In the genomic region with DNA sequence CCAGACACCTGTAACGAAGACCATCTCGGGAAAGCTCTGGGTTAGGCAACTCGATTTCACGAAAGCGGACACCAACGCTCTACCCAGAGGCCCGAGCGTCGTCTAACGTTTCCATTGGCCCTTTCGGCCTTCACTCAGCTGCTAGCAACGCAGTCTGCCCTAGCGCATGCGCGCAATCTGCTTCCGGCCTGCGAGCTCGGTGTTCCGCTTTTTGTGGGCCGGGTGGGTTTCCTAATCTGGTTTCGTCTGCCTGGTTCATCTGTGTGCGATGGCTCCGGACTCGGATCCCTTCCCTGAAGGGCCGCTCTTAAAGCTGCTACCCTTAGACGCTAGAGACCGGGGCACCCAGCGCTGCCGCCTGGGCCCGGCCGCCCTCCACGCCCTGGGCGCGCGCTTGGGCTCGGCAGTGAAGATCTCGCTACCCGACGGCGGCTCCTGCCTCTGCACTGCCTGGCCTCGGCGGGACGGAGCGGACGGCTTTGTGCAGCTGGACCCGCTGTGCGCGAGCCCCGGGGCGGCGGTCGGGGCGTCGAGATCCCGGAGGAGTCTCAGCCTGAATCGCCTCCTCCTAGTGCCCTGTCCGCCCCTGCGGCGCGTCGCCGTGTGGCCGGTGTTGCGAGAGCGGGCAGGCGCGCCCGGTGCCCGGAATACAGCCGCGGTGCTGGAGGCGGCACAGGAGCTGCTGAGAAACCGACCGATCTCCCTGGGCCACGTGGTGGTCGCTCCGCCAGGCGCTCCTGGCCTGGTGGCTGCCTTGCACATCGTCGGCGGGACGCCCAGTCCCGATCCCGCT, we compare ENCODE assay signal across 8 cellular contexts. TPM values are rescaled to one million over a fixed set of nuclear protein-coding genes. Genes with fewer than 3 reads are reported as not detected.
DNase-seq lines count a peak whose midpoint lies in the region; ATAC-seq lines count a peak whose summit lies in the region.

No MANE protein-coding gene starts in this region.

- peak overlapping the region; percentile 87 to 90 for H3K4me3 Mint-ChIP-seq in effector memory CD8-positive, alpha-beta T cell

- peaks cover 18 to 36% of the 10 kb centered on the region in 2 donors for H3K4me1 Mint-ChIP-seq in effector memory CD8-positive, alpha-beta T cell (ENCODE audit: low read depth in 2 of 2)

- ATAC-seq in GM21360 (IDR thresholded peaks at IDR 0.05; ENCODE audit: unreplicated experiment) = peak; percentile 78
- ATAC-seq in effector memory CD8-positive, alpha-beta T cell (replicated peaks) = peak; percentile 90

- H3K9me3 Mint-ChIP-seq in effector memory CD8-positive, alpha-beta T cell = no peaks in the 10 kb centered on the region

- H3K27me3 Mint-ChIP-seq in effector memory CD8-positive, alpha-beta T cell = peaks cover 2 to 4% of the 10 kb centered on the region in 2 donors

- H3K27ac Mint-ChIP-seq in effector memory CD8-positive, alpha-beta T cell = peak overlapping the region; percentile 91 to 93

- peaks cover 15% of the 10 kb centered on the region for H3K36me3 Mint-ChIP-seq in effector memory CD8-positive, alpha-beta T cell (ENCODE audit: insufficient read depth)

- DNase-seq in COLO829 (ENCODE audit: low spot score) (peak; percentile 93), HT-29 (ENCODE audit: low spot score) (peak; percentile 100), medulla oblongata (ENCODE audit: extremely low spot score) (peak; percentile 99)
- DNase-seq in NK-92 treated with Interleukin-12 subunit alpha and Interleukin-12 subunit beta, amount 100 ng/mL, for 24 hours (lab: John Stamatoyannopoulos, UW) = peak; percentile 97
- DNase-seq in activated CD8-positive, alpha-beta memory T cell treated with anti-CD3 and anti-CD28 coated beads for 4 hours (ENCODE audit: low read depth in 2 of 2) = peak; percentile 92 to 93
- DNase-seq in effector memory CD8-positive, alpha-beta T cell = peak; percentile 86 to 96 (median 96)
- peak; percentile 89 to 93 (median 91) for DNase-seq in stimulated activated CD4-positive, alpha-beta T cell treated with anti-CD3 and anti-CD28 coated beads, TNF-alpha, amount 100 ng/mL, for 48 hours (ENCODE audit: low read depth in 3 of 3)

RNA-seq across cellular contexts. Expression of a gene that starts 24.0 kb away (rescaled TPM):
- total RNA-seq in HT-29 (2014; rRNA removed; shearing (Covaris generic)) = 0.53 and 0.76 TPM in 2 replicates

Comparison
In these comparisons a context has a peak if more than half of its experiments do, and no peak if none do; other contexts are left out.
1. Peak in every context shown above with its lines: DNase-seq and ATAC-seq.